ENCODE assay signal across 24 cellular contexts in genomic region chr22:44941176-44941575, GRCh38.
"Had no signal": no experiment of that assay in that cellular context is flagged by ENCODE, and none has a peak within 500 bp of the region (broad histone marks: within the 10 kb centered on the region; RNA-seq: fewer than 3 reads in every experiment).

No MANE protein-coding gene starts in this region.

- H3K4me1 ChIP-seq: breast epithelium, colonic mucosa, lower lobe of right lung, pancreas, psoas muscle, thyroid gland had no signal

- H3K27me3 ChIP-seq: colonic mucosa, dorsolateral prefrontal cortex, neutrophil, pancreas, thyroid gland had no signal

- DNase-seq: activated CD4-positive, alpha-beta T cell treated with anti-CD3 and anti-CD28 coated beads for 4 hours; activated CD4-positive, alpha-beta T cell treated with anti-CD3 and anti-CD28 coated beads, Interleukin-2, amount 50 U/mL, for 48 hours; activated CD4-positive, CD25-positive, alpha-beta regulatory T cell; activated CD8-positive, alpha-beta memory T cell treated with anti-CD3 and anti-CD28 coated beads, Interleukin-2, amount 50 U/mL, for 48 hours; activated naive CD4-positive, alpha-beta T cell; activated naive CD8-positive, alpha-beta T cell treated with anti-CD3 and anti-CD28 coated beads for 36 hours; activated T-cell treated with anti-CD3 and anti-CD28 coated beads, Interleukin-2, amount 50 U/mL, for 4 hours; colonic mucosa; dorsolateral prefrontal cortex; lower lobe of right lung; naive thymus-derived CD4-positive, alpha-beta T cell; right cardiac atrium; stimulated activated CD4-positive, alpha-beta T cell treated with anti-CD3 and anti-CD28 coated beads, Interleukin-4, amount 100 ng/mL, for 24 hours; stimulated activated naive CD4-positive, alpha-beta T cell treated with Interleukin-2 at 50 U/mL for 16 hours; T-helper 1 cell; T1000; thyroid gland had no signal

- H3K4me3 ChIP-seq: breast epithelium, colonic mucosa, dorsolateral prefrontal cortex, heart left ventricle, lower lobe of right lung, pancreas, psoas muscle, thyroid gland had no signal

- ATAC-seq: activated T-cell treated with anti-CD3 and anti-CD28 coated beads, Interleukin-2, amount 50 U/mL, for 4 hours; heart left ventricle; left lobe of liver; lower lobe of right lung; naive thymus-derived CD4-positive, alpha-beta T cell; pancreas; psoas muscle; right cardiac atrium had no signal

- H3K4me1 Mint-ChIP-seq: activated naive CD8-positive, alpha-beta T cell treated with anti-CD3 and anti-CD28 coated beads for 36 hours; naive thymus-derived CD4-positive, alpha-beta T cell had no signal

- H3K27ac ChIP-seq: breast epithelium, colonic mucosa, dorsolateral prefrontal cortex, heart left ventricle, lower lobe of right lung, neutrophil, pancreas, psoas muscle, thyroid gland had no signal

- H3K36me3 ChIP-seq: breast epithelium, colonic mucosa, heart left ventricle, lower lobe of right lung, neutrophil, pancreas, thyroid gland had no signal

- H3K9me3 Mint-ChIP-seq: activated naive CD8-positive, alpha-beta T cell treated with anti-CD3 and anti-CD28 coated beads for 36 hours; activated T-cell treated with anti-CD3 and anti-CD28 coated beads, Interleukin-2, amount 50 U/mL, for 4 hours; activated T-helper 2 cell treated with anti-CD3 and anti-CD28 coated beads, Interferon-gamma antibody, Interleukin-2, Interleukin-4, amounts not matched to agents 10 μg/mL and 5 μg/mL and 100 μg/mL, durations not matched to agents 14 hours and 24 hours and 36 hours had no signal

- H3K4me3 Mint-ChIP-seq: activated naive CD8-positive, alpha-beta T cell treated with anti-CD3 and anti-CD28 coated beads for 36 hours; activated T-cell treated with anti-CD3 and anti-CD28 coated beads, Interleukin-2, amount 50 U/mL, for 4 hours; naive thymus-derived CD4-positive, alpha-beta T cell had no signal

- H3K27ac Mint-ChIP-seq: activated naive CD8-positive, alpha-beta T cell treated with anti-CD3 and anti-CD28 coated beads for 36 hours; activated T-helper 2 cell treated with anti-CD3 and anti-CD28 coated beads, Interferon-gamma antibody, Interleukin-2, Interleukin-4, amounts not matched to agents 10 μg/mL and 5 μg/mL and 100 μg/mL, durations not matched to agents 14 hours and 24 hours and 36 hours; naive thymus-derived CD4-positive, alpha-beta T cell had no signal

- H3K9me3 ChIP-seq: breast epithelium, colonic mucosa, heart left ventricle, lower lobe of right lung, neutrophil, pancreas, psoas muscle, thyroid gland had no signal

- H3K36me3 Mint-ChIP-seq: activated naive CD8-positive, alpha-beta T cell treated with anti-CD3 and anti-CD28 coated beads for 36 hours; naive thymus-derived CD4-positive, alpha-beta T cell had no signal
